ENCODE assay signal across 32 cellular contexts in the genomic region with DNA sequence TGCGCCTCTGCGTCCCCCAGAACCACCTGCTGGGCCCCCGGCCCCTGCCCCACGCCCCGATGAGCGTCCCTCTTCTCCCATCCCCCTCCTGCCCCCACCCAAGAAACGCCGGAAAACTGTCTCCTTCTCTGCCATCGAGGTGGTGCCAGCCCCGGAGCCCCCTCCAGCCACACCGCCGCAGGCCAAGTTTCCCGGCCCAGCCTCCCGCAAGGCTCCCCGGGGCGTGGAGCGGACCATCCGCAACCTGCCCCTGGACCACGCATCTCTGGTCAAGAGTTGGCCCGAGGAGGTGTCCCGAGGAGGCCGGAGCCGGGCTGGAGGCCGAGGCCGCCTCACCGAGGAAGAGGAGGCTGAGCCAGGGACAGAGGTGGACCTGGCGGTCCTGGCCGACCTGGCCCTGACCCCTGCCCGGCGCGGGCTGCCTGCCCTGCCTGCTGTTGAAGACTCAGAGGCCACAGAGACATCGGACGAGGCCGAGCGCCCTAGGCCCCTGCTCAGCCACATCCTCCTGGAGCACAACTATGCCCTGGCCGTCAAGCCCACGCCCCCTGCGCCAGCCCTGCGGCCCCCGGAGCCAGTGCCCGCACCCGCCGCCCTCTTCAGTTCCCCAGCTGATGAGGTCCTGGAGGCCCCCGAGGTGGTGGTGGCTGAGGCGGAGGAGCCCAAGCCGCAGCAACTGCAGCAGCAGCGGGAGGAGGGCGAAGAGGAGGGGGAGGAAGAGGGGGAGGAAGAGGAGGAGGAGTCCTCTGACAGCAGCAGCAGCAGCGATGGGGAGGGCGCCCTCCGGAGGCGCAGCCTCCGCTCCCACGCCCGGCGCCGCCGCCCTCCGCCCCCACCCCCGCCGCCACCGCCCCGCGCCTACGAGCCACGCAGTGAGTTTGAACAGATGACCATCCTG.
"Had no signal": no experiment of that assay in that cellular context is flagged by ENCODE, and none has a peak within 500 bp of the region (broad histone marks: within the 10 kb centered on the region; RNA-seq: fewer than 3 reads in every experiment).

No MANE protein-coding gene starts in this region.

- H3K4me3 Mint-ChIP-seq: activated CD4-positive, alpha-beta memory T cell treated with anti-CD3 and anti-CD28 coated beads, Interleukin-2, amount 10 ng/mL, durations not matched to agents 7 days and 5 days; activated CD8-positive, alpha-beta memory T cell treated with anti-CD3 and anti-CD28 coated beads, Interleukin-2, amount 10 ng/mL, durations not matched to agents 7 days and 5 days; activated naive CD4-positive, alpha-beta T cell treated with anti-CD3 and anti-CD28 coated beads, Interleukin-2, amount 10 ng/mL, durations not matched to agents 7 days and 5 days; activated naive CD8-positive, alpha-beta T cell; activated naive CD8-positive, alpha-beta T cell treated with anti-CD3 and anti-CD28 coated beads, Interleukin-2, amount 50 U/mL, for 24 hours had no signal

- H3K4me3 ChIP-seq: MG63, PC-9 had no signal

- H3K4me1 Mint-ChIP-seq: activated naive CD4-positive, alpha-beta T cell treated with anti-CD3 and anti-CD28 coated beads, Interleukin-2, amount 10 ng/mL, durations not matched to agents 7 days and 5 days; activated naive CD8-positive, alpha-beta T cell treated with anti-CD3 and anti-CD28 coated beads, Interleukin-2, amount 50 U/mL, for 24 hours had no signal

- H3K27ac Mint-ChIP-seq: activated CD4-positive, alpha-beta memory T cell treated with anti-CD3 and anti-CD28 coated beads, Interleukin-2, amount 10 ng/mL, durations not matched to agents 7 days and 5 days; activated CD8-positive, alpha-beta memory T cell treated with anti-CD3 and anti-CD28 coated beads, Interleukin-2, amount 10 ng/mL, durations not matched to agents 7 days and 5 days; activated naive CD4-positive, alpha-beta T cell treated with anti-CD3 and anti-CD28 coated beads, Interleukin-2, amount 10 ng/mL, durations not matched to agents 7 days and 5 days; activated naive CD8-positive, alpha-beta T cell; activated naive CD8-positive, alpha-beta T cell treated with anti-CD3 and anti-CD28 coated beads, Interleukin-2, amount 50 U/mL, for 24 hours had no signal

- H3K4me2 ChIP-seq: PC-9 had no signal

- H2AFZ ChIP-seq: PC-9 had no signal

- H3K9me3 ChIP-seq: MG63 had no signal

- FAIRE-seq: colon had no signal

- H3K27ac ChIP-seq: brain microvascular endothelial cell, PC-9, VCaP had no signal

- H3K27me3 Mint-ChIP-seq: activated CD4-positive, alpha-beta memory T cell treated with anti-CD3 and anti-CD28 coated beads, Interleukin-2, amount 10 ng/mL, durations not matched to agents 7 days and 5 days; activated CD8-positive, alpha-beta memory T cell treated with anti-CD3 and anti-CD28 coated beads, Interleukin-2, amount 10 ng/mL, durations not matched to agents 7 days and 5 days; activated naive CD4-positive, alpha-beta T cell treated with anti-CD3 and anti-CD28 coated beads, Interleukin-2, amount 10 ng/mL, durations not matched to agents 7 days and 5 days; activated naive CD8-positive, alpha-beta T cell; activated naive CD8-positive, alpha-beta T cell treated with anti-CD3 and anti-CD28 coated beads, Interleukin-2, amount 50 U/mL, for 24 hours had no signal

- H3K27me3 ChIP-seq: brain microvascular endothelial cell, MG63 had no signal

- DNase-seq: activated CD4-positive, alpha-beta memory T cell treated with anti-CD3 and anti-CD28 coated beads, Interleukin-2, amount 10 ng/mL, durations not matched to agents 7 days and 5 days; activated CD4-positive, alpha-beta T cell treated with anti-CD3 and anti-CD28 coated beads for 1 hour; activated CD4-positive, alpha-beta T cell treated with anti-CD3 and anti-CD28 coated beads for 48 hours; activated CD4-positive, CD25-positive, alpha-beta regulatory T cell; activated CD8-positive, alpha-beta memory T cell treated with anti-CD3 and anti-CD28 coated beads for 24 hours; activated CD8-positive, alpha-beta memory T cell treated with anti-CD3 and anti-CD28 coated beads, Interleukin-2, amount 10 ng/mL, durations not matched to agents 7 days and 5 days; activated CD8-positive, alpha-beta memory T cell treated with anti-CD3 and anti-CD28 coated beads, Interleukin-2, amount 50 U/mL, for 48 hours; activated effector memory CD4-positive, alpha-beta T cell treated with Interleukin-2 at 50 U/mL for 16 hours; activated naive CD4-positive, alpha-beta T cell treated with anti-CD3 and anti-CD28 coated beads, Interleukin-2, amount 10 ng/mL, durations not matched to agents 7 days and 5 days; activated naive CD8-positive, alpha-beta T cell treated with anti-CD3 and anti-CD28 coated beads, Interleukin-2, amount 50 U/mL, for 24 hours; activated T-cell treated with anti-CD3 and anti-CD28 coated beads, Interleukin-2, amount 50 U/mL, for 48 hours; amniotic stem cell; brain microvascular endothelial cell; central memory CD4-positive, alpha-beta T cell; MG63; NCI-H1048; NCI-H1105 treated with DMSO at 0.1 percent for 48 hours; NCI-H1436; NCI-H1694; NCI-H2029; NCI-H345; NCI-H524 treated with DMSO at 0.1 percent for 48 hours; NK-92 treated with Interleukin-12 subunit alpha and Interleukin-12 subunit beta, amount 100 ng/mL, for 24 hours; Right ventricle myocardium superior; SW 1271; T-helper 1 cell; T-helper 2 cell; T-helper 9 cell had no signal

- H3K9me3 Mint-ChIP-seq: activated CD4-positive, alpha-beta memory T cell treated with anti-CD3 and anti-CD28 coated beads, Interleukin-2, amount 10 ng/mL, durations not matched to agents 7 days and 5 days; activated naive CD4-positive, alpha-beta T cell treated with anti-CD3 and anti-CD28 coated beads, Interleukin-2, amount 10 ng/mL, durations not matched to agents 7 days and 5 days; activated naive CD8-positive, alpha-beta T cell treated with anti-CD3 and anti-CD28 coated beads, Interleukin-2, amount 50 U/mL, for 24 hours had no signal

- ATAC-seq: activated CD8-positive, alpha-beta memory T cell treated with anti-CD3 and anti-CD28 coated beads, Interleukin-2, amount 10 ng/mL, durations not matched to agents 7 days and 5 days; activated naive CD8-positive, alpha-beta T cell treated with anti-CD3 and anti-CD28 coated beads, Interleukin-2, amount 50 U/mL, for 24 hours had no signal
